In the genomic region with DNA sequence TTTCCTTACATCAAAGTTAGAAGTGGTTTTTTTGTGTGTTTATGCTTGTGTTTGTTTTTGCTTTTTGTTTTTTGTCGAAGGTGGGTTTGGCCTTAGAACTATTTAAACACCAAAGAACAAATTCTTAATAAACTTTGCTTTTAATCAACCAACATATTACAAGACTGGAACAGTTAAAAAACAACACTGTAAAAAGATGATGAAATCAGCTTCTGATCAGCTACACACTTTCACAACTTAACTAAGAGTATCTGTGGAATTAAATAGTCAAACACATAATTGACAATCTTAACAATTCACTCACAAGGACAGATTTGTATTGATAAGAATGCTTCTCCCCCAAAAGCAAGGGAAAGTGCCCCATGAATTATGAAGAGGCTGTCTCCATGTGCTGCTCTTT, we compare ENCODE assay signal across 8 cellular contexts.
"Had no signal": no experiment of that assay in that cellular context is flagged by ENCODE, and none has a peak within 500 bp of the region (broad histone marks: within the 10 kb centered on the region; RNA-seq: fewer than 3 reads in every experiment).

No MANE protein-coding gene starts in this region.

- FAIRE-seq: G401.6, GM12878, GM12891, GM12892, GM18507, GM19239 had no signal

- H3K4me3 ChIP-seq: GM12878 had no signal

- ATAC-seq: GM12878 had no signal

- DNase-seq: GDM1, GF-D8 had no signal
